Comparison of ENCODE assay signal across 9 cellular contexts in genomic region chr1:206784471-206784903, GRCh38. TPM values are rescaled to one million over a fixed set of nuclear protein-coding genes. Genes with fewer than 3 reads are reported as not detected.
DNase-seq lines count a peak whose midpoint lies in the region; ATAC-seq and TF ChIP-seq lines count a peak whose summit lies in the region.
"Had no signal": no experiment of that assay in that cellular context is flagged by ENCODE, and none has a peak within 500 bp of the region (broad histone marks: within the 10 kb centered on the region; RNA-seq: fewer than 3 reads in every experiment).

No MANE protein-coding gene starts in this region.

- ATAC-seq in GM19397 (IDR thresholded peaks at IDR 0.05; ENCODE audit: unreplicated experiment) = peak; percentile 51
- ATAC-seq in HG03439 (IDR thresholded peaks at IDR 0.05; ENCODE audit: unreplicated experiment) = peak; percentile 55
- peak; percentile 76 to 82 for ATAC-seq in activated T-cell treated with anti-CD3 and anti-CD28 coated beads, Interleukin-2, amount 50 U/mL, for 72 hours (replicated peaks in 1 of 2)

- peak; percentile 90 to 91 for DNase-seq in activated T-cell treated with anti-CD3 and anti-CD28 coated beads, Interleukin-2, amount 50 U/mL, for 72 hours
- DNase-seq in stimulated activated CD8-positive, alpha-beta memory T cell treated with anti-CD3 and anti-CD28 coated beads, Interleukin-12 subunit alpha, Interleukin-12 subunit beta, amount 100 ng/mL, for 1 hour (ENCODE audit: low read depth) = peak; percentile 61
- DNase-seq in C1 segment of cervical spinal cord (lab: John Stamatoyannopoulos, UW) = no peak
- no peak for DNase-seq in middle frontal gyrus (ENCODE audit: extremely low spot score, low spot score)
- no peak for DNase-seq in NCI-H524 treated with DMSO at 0.1 percent for 48 hours (lab: John Stamatoyannopoulos, UW)
- DNase-seq in progenitor cell of endocrine pancreas (ENCODE audit: low spot score, unreplicated experiment) = no peak

- H3K27ac Mint-ChIP-seq in activated T-cell treated with anti-CD3 and anti-CD28 coated beads, Interleukin-2, amount 50 U/mL, for 72 hours = peak overlapping the region; percentile 74
- H3K27ac Mint-ChIP-seq in progenitor cell of endocrine pancreas = no peak overlapping the region

- no peaks in the 10 kb centered on the region for H3K9me3 Mint-ChIP-seq in activated T-cell treated with anti-CD3 and anti-CD28 coated beads, Interleukin-2, amount 50 U/mL, for 72 hours
- H3K9me3 Mint-ChIP-seq in progenitor cell of endocrine pancreas (ENCODE audit: low read depth) = no peaks in the 10 kb centered on the region

- peaks cover 63% of the 10 kb centered on the region for H3K4me1 Mint-ChIP-seq in activated T-cell treated with anti-CD3 and anti-CD28 coated beads, Interleukin-2, amount 50 U/mL, for 72 hours (ENCODE audit: low read depth)
- H3K4me1 Mint-ChIP-seq in progenitor cell of endocrine pancreas (ENCODE audit: low read depth) = no peaks in the 10 kb centered on the region

- TF ChIP-seq CTCF in progenitor cell of endocrine pancreas (IDR thresholded peaks at IDR 0.05; ENCODE audit: unreplicated experiment) = no peak

- peaks cover 33% of the 10 kb centered on the region for H3K27me3 Mint-ChIP-seq in activated T-cell treated with anti-CD3 and anti-CD28 coated beads, Interleukin-2, amount 50 U/mL, for 72 hours (ENCODE audit: low read depth)
- peaks cover 20% of the 10 kb centered on the region for H3K27me3 Mint-ChIP-seq in progenitor cell of endocrine pancreas

- peak overlapping the region; percentile 66 to 79 for H3K4me3 Mint-ChIP-seq in activated T-cell treated with anti-CD3 and anti-CD28 coated beads, Interleukin-2, amount 50 U/mL, for 72 hours
- H3K4me3 Mint-ChIP-seq in progenitor cell of endocrine pancreas (ENCODE audit: low read depth) = no peak overlapping the region

- H3K36me3 Mint-ChIP-seq in activated T-cell treated with anti-CD3 and anti-CD28 coated beads, Interleukin-2, amount 50 U/mL, for 72 hours (ENCODE audit: insufficient read depth in 2 of 2) = peaks cover 0 to 1% of the 10 kb centered on the region in 2 donors
- no peaks in the 10 kb centered on the region for H3K36me3 Mint-ChIP-seq in progenitor cell of endocrine pancreas (ENCODE audit: insufficient read depth)

RNA-seq across cellular contexts. Expression of gene IL10, which starts 12.2 kb away (rescaled TPM):
- total RNA-seq in activated T-cell treated with anti-CD3 and anti-CD28 coated beads, Interleukin-2, amount 50 U/mL, for 72 hours = 1 to 10 TPM in 1 of 2 donors, under 1 TPM in 1; 0.77 to 2.3 TPM
- total RNA-seq in progenitor cell of endocrine pancreas = not detected in 2 replicates
- total RNA-seq: HT1080 had no signal

RNA-seq across cellular contexts. Expression of gene IL19, which starts 13.9 kb away (rescaled TPM):
- not detected for total RNA-seq in activated T-cell treated with anti-CD3 and anti-CD28 coated beads, Interleukin-2, amount 50 U/mL, for 72 hours
- not detected in 2 replicates for total RNA-seq in progenitor cell of endocrine pancreas
- total RNA-seq: HT1080 had no signal

Comparison
In these comparisons a context has a peak if more than half of its experiments do, and no peak if none do; other contexts are left out.
1. DNase-seq: peak in activated T-cell treated with anti-CD3 and anti-CD28 coated beads, Interleukin-2, amount 50 U/mL, for 72 hours (2 of 2) and stimulated activated CD8-positive, alpha-beta memory T cell treated with anti-CD3 and anti-CD28 coated beads, Interleukin-12 subunit alpha, Interleukin-12 subunit beta, amount 100 ng/mL, for 1 hour (single experiment); none in C1 segment of cervical spinal cord (0 of 14), middle frontal gyrus (single experiment), NCI-H524 treated with DMSO at 0.1 percent for 48 hours (single experiment) and progenitor cell of endocrine pancreas (single experiment).
2. Peak in every context shown above with its lines, with median percentiles within 50 percentile points of each other: ATAC-seq.